ENCODE assay signal across 35 cellular contexts in the genomic region with DNA sequence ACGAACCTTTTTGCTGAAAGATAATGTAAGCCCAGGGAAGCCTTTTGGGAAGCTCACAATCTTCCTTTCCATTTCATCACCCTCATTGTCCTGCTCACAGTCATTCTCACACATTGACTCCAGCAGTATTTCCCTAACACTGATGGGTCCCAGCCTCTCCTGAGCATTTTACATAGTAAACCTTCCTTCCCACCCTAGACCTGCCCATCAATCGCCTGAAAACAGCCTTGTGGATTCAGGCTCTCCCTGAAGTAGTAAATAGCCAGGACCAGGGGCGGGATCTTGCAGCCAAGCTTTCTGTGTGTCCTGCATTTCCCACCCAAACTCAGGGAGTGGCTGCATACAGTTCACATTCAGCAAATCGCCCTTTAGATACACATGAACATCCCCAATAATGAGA.
"Had no signal": no experiment of that assay in that cellular context is flagged by ENCODE, and none has a peak within 500 bp of the region (broad histone marks: within the 10 kb centered on the region; RNA-seq: fewer than 3 reads in every experiment).

No MANE protein-coding gene starts in this region.

- H3K36me3 ChIP-seq: adrenal gland, brain microvascular endothelial cell, breast epithelium had no signal

- ATAC-seq: activated CD4-positive, alpha-beta T cell treated with anti-CD3 and anti-CD28 coated beads for 36 hours; activated CD4-positive, CD25-positive, alpha-beta regulatory T cell treated with anti-CD3 and anti-CD28 coated beads, Interleukin-2, amount 50 U/mL, for 24 hours; activated CD8-positive, alpha-beta T cell treated with anti-CD3 and anti-CD28 coated beads for 36 hours; activated naive CD4-positive, alpha-beta T cell treated with anti-CD3 and anti-CD28 coated beads, Interleukin-2, amount 50 U/mL, for 72 hours; activated T-cell treated with anti-CD3 and anti-CD28 coated beads, Interleukin-2, amount 50 U/mL, for 4 hours; activated T-cell treated with anti-CD3 and anti-CD28 coated beads, Interleukin-2, amount 50 U/mL, for 72 hours; activated T-helper 17 cell treated with anti-CD3 and anti-CD28 coated beads, Interleukin-2, amount 50 U/mL, for 72 hours; body of pancreas had no signal

- H3K27ac Mint-ChIP-seq: activated CD4-positive, alpha-beta memory T cell treated with anti-CD3 and anti-CD28 coated beads for 36 hours; activated CD4-positive, alpha-beta T cell treated with anti-CD3 and anti-CD28 coated beads for 36 hours; activated CD8-positive, alpha-beta T cell treated with anti-CD3 and anti-CD28 coated beads for 36 hours; activated naive CD4-positive, alpha-beta T cell treated with anti-CD3 and anti-CD28 coated beads for 36 hours; activated naive CD4-positive, alpha-beta T cell treated with anti-CD3 and anti-CD28 coated beads, Interleukin-2, amount 50 U/mL, for 72 hours; activated naive CD8-positive, alpha-beta T cell treated with anti-CD3 and anti-CD28 coated beads for 36 hours; activated T-cell treated with anti-CD3 and anti-CD28 coated beads, Interleukin-2, amount 50 U/mL, for 72 hours; activated T-helper 1 cell treated with anti-CD3 and anti-CD28 coated beads, Interleukin-12 subunit alpha, Interleukin-12 subunit beta, Interleukin-2, Interleukin-4 antibody, amounts not matched to agents 30 ng/mL and 10 ng/mL and 1 ng/mL, durations not matched to agents 14 hours and 24 hours and 36 hours; activated T-helper 17 cell treated with anti-CD3 and anti-CD28 coated beads, Interleukin-2, amount 50 U/mL, for 72 hours; T-helper 1 cell treated with Interleukin-12 subunit alpha and Interleukin-12 subunit beta and Interleukin-4 antibody, amounts not matched to agents 30 μg/mL and 1 μg/mL, for 36 hours; T-helper 2 cell treated with Interferon-gamma antibody and Interleukin-4, amounts not matched to agents 5 μg/mL and 100 μg/mL, for 36 hours had no signal

- H3K27me3 ChIP-seq: adrenal gland, body of pancreas, brain microvascular endothelial cell, breast epithelium had no signal

- H3K27ac ChIP-seq: adrenal gland, body of pancreas, brain microvascular endothelial cell, breast epithelium had no signal

- H3K9me3 ChIP-seq: adrenal gland, body of pancreas, breast epithelium had no signal

- DNase-seq: activated CD4-positive, alpha-beta memory T cell treated with anti-CD3 and anti-CD28 coated beads for 36 hours; activated CD4-positive, alpha-beta T cell treated with anti-CD3 and anti-CD28 coated beads for 1 hour; activated CD4-positive, alpha-beta T cell treated with anti-CD3 and anti-CD28 coated beads for 36 hours; activated CD4-positive, alpha-beta T cell treated with anti-CD3 and anti-CD28 coated beads for 48 hours; activated CD4-positive, alpha-beta T cell treated with anti-CD3 and anti-CD28 coated beads, Interleukin-2, amount 50 U/mL, for 1 hour; activated CD4-positive, alpha-beta T cell treated with anti-CD3 and anti-CD28 coated beads, Interleukin-2, amount 50 U/mL, for 4 hours; activated CD4-positive, CD25-positive, alpha-beta regulatory T cell; activated CD8-positive, alpha-beta memory T cell treated with anti-CD3 and anti-CD28 coated beads, Interleukin-2, amount 50 U/mL, for 4 hours; activated CD8-positive, alpha-beta T cell treated with anti-CD3 and anti-CD28 coated beads for 36 hours; activated effector memory CD4-positive, alpha-beta T cell treated with anti-CD3 and anti-CD28 coated beads, Interleukin-2, amount 50 U/mL, for 16 hours; activated gamma-delta T cell treated with Interleukin-2 at 50 U/mL for 16 hours; activated naive CD4-positive, alpha-beta T cell; activated naive CD4-positive, alpha-beta T cell treated with anti-CD3 and anti-CD28 coated beads for 36 hours; activated naive CD4-positive, alpha-beta T cell treated with anti-CD3 and anti-CD28 coated beads, Interleukin-2, amount 50 U/mL, for 16 hours; activated naive CD8-positive, alpha-beta T cell treated with anti-CD3 and anti-CD28 coated beads for 36 hours; activated T-cell treated with anti-CD3 and anti-CD28 coated beads for 4 hours; activated T-cell treated with anti-CD3 and anti-CD28 coated beads, Interleukin-2, amount 50 U/mL, for 1 hour; activated T-cell treated with anti-CD3 and anti-CD28 coated beads, Interleukin-2, amount 50 U/mL, for 4 hours; activated T-cell treated with anti-CD3 and anti-CD28 coated beads, Interleukin-2, amount 50 U/mL, for 72 hours; adrenal gland; amniotic stem cell; aorta; body of pancreas; brain microvascular endothelial cell; central memory CD4-positive, alpha-beta T cell; T-helper 1 cell; T-helper 2 cell; T-helper 9 cell had no signal

- H3K27me3 Mint-ChIP-seq: activated CD4-positive, alpha-beta memory T cell treated with anti-CD3 and anti-CD28 coated beads for 36 hours had no signal

- H3K4me3 ChIP-seq: adrenal gland, body of pancreas, breast epithelium had no signal

- H3K4me3 Mint-ChIP-seq: activated CD4-positive, alpha-beta memory T cell treated with anti-CD3 and anti-CD28 coated beads for 36 hours; activated CD4-positive, alpha-beta T cell treated with anti-CD3 and anti-CD28 coated beads for 36 hours; activated CD8-positive, alpha-beta T cell treated with anti-CD3 and anti-CD28 coated beads for 36 hours; activated naive CD4-positive, alpha-beta T cell treated with anti-CD3 and anti-CD28 coated beads for 36 hours; activated naive CD8-positive, alpha-beta T cell treated with anti-CD3 and anti-CD28 coated beads for 36 hours; activated T-cell treated with anti-CD3 and anti-CD28 coated beads, Interleukin-2, amount 50 U/mL, for 4 hours; activated T-cell treated with anti-CD3 and anti-CD28 coated beads, Interleukin-2, amount 50 U/mL, for 72 hours; activated T-helper 1 cell treated with anti-CD3 and anti-CD28 coated beads, Interleukin-12 subunit alpha, Interleukin-12 subunit beta, Interleukin-2, Interleukin-4 antibody, amounts not matched to agents 30 ng/mL and 10 ng/mL and 1 ng/mL, durations not matched to agents 14 hours and 24 hours and 36 hours; activated T-helper 17 cell treated with anti-CD3 and anti-CD28 coated beads, Interleukin-2, amount 50 U/mL, for 72 hours; T-helper 1 cell treated with Interleukin-12 subunit alpha and Interleukin-12 subunit beta and Interleukin-4 antibody, amounts not matched to agents 30 μg/mL and 1 μg/mL, for 36 hours; T-helper 2 cell treated with Interferon-gamma antibody and Interleukin-4, amounts not matched to agents 5 μg/mL and 100 μg/mL, for 36 hours had no signal

- H3K4me1 ChIP-seq: adrenal gland, body of pancreas, breast epithelium had no signal

- H3K36me3 Mint-ChIP-seq: activated CD4-positive, alpha-beta memory T cell treated with anti-CD3 and anti-CD28 coated beads for 36 hours; activated naive CD4-positive, alpha-beta T cell treated with anti-CD3 and anti-CD28 coated beads, Interleukin-2, amount 50 U/mL, for 72 hours; activated naive CD8-positive, alpha-beta T cell treated with anti-CD3 and anti-CD28 coated beads for 36 hours had no signal

- H3K9me3 Mint-ChIP-seq: activated CD4-positive, alpha-beta memory T cell treated with anti-CD3 and anti-CD28 coated beads for 36 hours; activated CD8-positive, alpha-beta T cell treated with anti-CD3 and anti-CD28 coated beads for 36 hours; activated naive CD4-positive, alpha-beta T cell treated with anti-CD3 and anti-CD28 coated beads for 36 hours; activated naive CD4-positive, alpha-beta T cell treated with anti-CD3 and anti-CD28 coated beads, Interleukin-2, amount 50 U/mL, for 72 hours; activated naive CD8-positive, alpha-beta T cell treated with anti-CD3 and anti-CD28 coated beads for 36 hours; activated T-cell treated with anti-CD3 and anti-CD28 coated beads, Interleukin-2, amount 50 U/mL, for 4 hours; activated T-cell treated with anti-CD3 and anti-CD28 coated beads, Interleukin-2, amount 50 U/mL, for 72 hours; activated T-helper 1 cell treated with anti-CD3 and anti-CD28 coated beads, Interleukin-12 subunit alpha, Interleukin-12 subunit beta, Interleukin-2, Interleukin-4 antibody, amounts not matched to agents 30 ng/mL and 10 ng/mL and 1 ng/mL, durations not matched to agents 14 hours and 24 hours and 36 hours; activated T-helper 17 cell treated with anti-CD3 and anti-CD28 coated beads, Interleukin-2, amount 50 U/mL, for 72 hours; T-helper 1 cell treated with Interleukin-12 subunit alpha and Interleukin-12 subunit beta and Interleukin-4 antibody, amounts not matched to agents 30 μg/mL and 1 μg/mL, for 36 hours; T-helper 2 cell treated with Interferon-gamma antibody and Interleukin-4, amounts not matched to agents 5 μg/mL and 100 μg/mL, for 36 hours had no signal

- H3K4me1 Mint-ChIP-seq: activated CD4-positive, alpha-beta T cell treated with anti-CD3 and anti-CD28 coated beads for 36 hours; activated naive CD8-positive, alpha-beta T cell treated with anti-CD3 and anti-CD28 coated beads for 36 hours; activated T-helper 17 cell treated with anti-CD3 and anti-CD28 coated beads, Interleukin-2, amount 50 U/mL, for 72 hours had no signal
